Comparison of ENCODE assay signal across 25 cellular contexts in the genomic region with DNA sequence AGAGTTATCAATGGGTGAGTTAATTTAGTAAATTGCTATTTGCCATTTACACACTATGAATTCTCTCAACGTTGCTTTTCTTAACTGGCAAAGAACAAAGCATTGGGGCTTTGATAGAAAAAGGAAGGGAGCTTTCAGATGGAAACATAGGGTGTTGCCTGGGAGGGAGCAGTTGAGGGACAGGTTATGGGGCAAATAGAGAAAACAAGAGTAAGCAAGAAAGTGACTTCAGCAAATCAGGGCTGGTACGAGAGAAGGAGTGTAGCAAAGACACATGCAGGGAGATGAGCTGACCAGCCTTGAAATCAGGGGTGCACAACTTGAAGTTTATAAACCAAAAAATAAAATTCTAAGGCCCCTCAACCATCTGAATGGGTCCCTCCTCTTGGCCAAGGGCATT. TPM values are rescaled to one million over a fixed set of nuclear protein-coding genes. Genes with fewer than 3 reads are reported as not detected.
"Had no signal": no experiment of that assay in that cellular context is flagged by ENCODE, and none has a peak within 500 bp of the region (broad histone marks: within the 10 kb centered on the region; RNA-seq: fewer than 3 reads in every experiment).

No MANE protein-coding gene starts in this region.

- H3K36me3 ChIP-seq: left ventricle myocardium inferior, ovary, right atrium auricular region, right lobe of liver, tibial nerve, uterus had no signal

- H3K4me1 Mint-ChIP-seq: nephron had no signal

- H3K9me3 Mint-ChIP-seq: memory B cell; stimulated activated memory B cell treated with anti-CD40 and anti-IgM and Interleukin-4, amounts not matched to agents 10 μg/mL and 1 μg/mL and 100 μg/mL, for 72 hours; stimulated activated naive CD8-positive, alpha-beta T cell treated with anti-CD3 and anti-CD28 coated beads, Interleukin-15, amount 100 ng/mL, for 72 hours; type B pancreatic cell had no signal

- H3K27ac Mint-ChIP-seq: memory B cell; naive thymus-derived CD8-positive, alpha-beta T cell; nephron; progenitor cell of endocrine pancreas; stimulated activated memory B cell treated with anti-CD40 and anti-IgM and Interleukin-4, amounts not matched to agents 10 μg/mL and 1 μg/mL and 100 μg/mL, for 72 hours; type B pancreatic cell had no signal

- H3K4me1 ChIP-seq: left ventricle myocardium inferior, right atrium auricular region, right lobe of liver, tibial nerve, uterus had no signal

- DNase-seq: hypothalamus; islet precursor cell; left ventricle myocardium inferior; midbrain; mucosa of descending colon; naive thymus-derived CD8-positive, alpha-beta T cell; ovary; right lobe of liver; stimulated activated CD4-positive, alpha-beta T cell treated with anti-CD3 and anti-CD28 coated beads, Interleukin-1b, Interleukin-23, amount 100 ng/mL, for 48 hours; stimulated activated CD4-positive, alpha-beta T cell treated with anti-CD3 and anti-CD28 coated beads, Interleukin-2, amount 100 ng/mL, for 48 hours; stimulated activated CD4-positive, alpha-beta T cell treated with anti-CD3 and anti-CD28 coated beads, Interleukin-4, amount 100 ng/mL, for 4 hours; stimulated activated CD8-positive, alpha-beta memory T cell treated with anti-CD3 and anti-CD28 coated beads, Interleukin-4, amount 100 ng/mL, for 48 hours; stimulated activated naive CD4-positive, alpha-beta T cell treated with Interleukin-2 at 50 U/mL for 16 hours; stimulated activated naive CD8-positive, alpha-beta T cell treated with anti-CD3 and anti-CD28 coated beads, Interleukin-15, amount 100 ng/mL, for 72 hours; substantia nigra; uterus had no signal

- H3K27ac ChIP-seq: left ventricle myocardium inferior, ovary, right atrium auricular region, right lobe of liver, tibial nerve, uterus had no signal

- H3K9me3 ChIP-seq: left ventricle myocardium inferior, mucosa of descending colon, ovary, right atrium auricular region, right lobe of liver, uterus had no signal

- H3K27me3 Mint-ChIP-seq: memory B cell; progenitor cell of endocrine pancreas; stimulated activated memory B cell treated with anti-CD40 and anti-IgM and Interleukin-4, amounts not matched to agents 10 μg/mL and 1 μg/mL and 100 μg/mL, for 72 hours; stimulated activated naive CD8-positive, alpha-beta T cell treated with anti-CD3 and anti-CD28 coated beads, Interleukin-15, amount 100 ng/mL, for 72 hours had no signal

- H3K4me3 ChIP-seq: left ventricle myocardium inferior, lung, mucosa of descending colon, ovary, right atrium auricular region, right lobe of liver, smooth muscle cell, tibial nerve, uterus had no signal

- H3K36me3 Mint-ChIP-seq: naive thymus-derived CD8-positive, alpha-beta T cell; type B pancreatic cell had no signal

- H3K27me3 ChIP-seq: ovary, right atrium auricular region, right lobe of liver, tibial nerve, uterus had no signal

- H3K4me3 Mint-ChIP-seq: memory B cell; naive thymus-derived CD8-positive, alpha-beta T cell; nephron; stimulated activated memory B cell treated with anti-CD40 and anti-IgM and Interleukin-4, amounts not matched to agents 10 μg/mL and 1 μg/mL and 100 μg/mL, for 72 hours; stimulated activated naive CD8-positive, alpha-beta T cell treated with anti-CD3 and anti-CD28 coated beads, Interleukin-15, amount 100 ng/mL, for 72 hours; type B pancreatic cell had no signal

- H3K4me2 ChIP-seq: smooth muscle cell had no signal

RNA-seq across cellular contexts. Expression of a gene that starts 15.7 kb away (rescaled TPM):
- total RNA-seq: smooth muscle cell had no signal
- polyA plus RNA-seq: smooth muscle cell had no signal
